ENCODE assay signal across 8 cellular contexts in genomic region chr14:71117839-71118743, GRCh38.
A peak's percentile ranks its signal among the peaks of the same experiment; 100 is the strongest.
DNase-seq lines count a peak whose midpoint lies in the region; TF ChIP-seq lines count a peak whose summit lies in the region.

No MANE protein-coding gene starts in this region.

- H3K27me3 ChIP-seq in OCI-LY3 (ENCODE audit: low read depth, low read length) (no peaks in the 10 kb centered on the region), duodenal mucosa (ENCODE audit: control insufficient read depth in 1 of 2, insufficient read depth in 2 of 2, low read length in 2 of 2) (no peaks in the 10 kb centered on the region)

- peak overlapping the region; percentile 65; the same call in 1 of the 2 replicates for H3K4me3 ChIP-seq in OCI-LY3 (ENCODE audit: low read length)
- H3K4me3 ChIP-seq in duodenal mucosa (ENCODE audit: low read depth in 1 of 2, low read length in 2 of 2) = peak overlapping the region in 1 of 2 donors; percentile 7

- H3K4me2 ChIP-seq in OCI-LY3 (ENCODE audit: low read length) = peak overlapping the region; percentile 90

- H2AFZ ChIP-seq in OCI-LY3 (ENCODE audit: low read depth, low read length) = no peak overlapping the region

- H3K36me3 ChIP-seq in OCI-LY3 (replicated peaks; ENCODE audit: low read depth, low read length) (peaks cover 7% of the 10 kb centered on the region), duodenal mucosa (ENCODE audit: control insufficient read depth in 1 of 2, insufficient read depth in 2 of 2, low read length in 2 of 2) (no peaks in the 10 kb centered on the region)

- no peaks in the 10 kb centered on the region for H3K79me2 ChIP-seq in OCI-LY3 (ENCODE audit: low read length)

- no peaks in the 10 kb centered on the region for H3K9me3 ChIP-seq in OCI-LY3 (ENCODE audit: insufficient read depth, low read length)
- no peaks in the 10 kb centered on the region for H3K9me3 ChIP-seq in duodenal mucosa (ENCODE audit: control insufficient read depth in 1 of 2, low read length in 2 of 2)

- H3K27ac ChIP-seq in OCI-LY3 (ENCODE audit: low read length) (peak overlapping the region; percentile 91), duodenal mucosa (ENCODE audit: low read depth, low read length) (peak overlapping the region; percentile 49)

- H3K9ac ChIP-seq in OCI-LY3 (ENCODE audit: low read length) = peak overlapping the region; percentile 59
- H3K9ac ChIP-seq in duodenal mucosa (ENCODE audit: low read depth in 1 of 2, low read length in 2 of 2) = no peak overlapping the region

- H3K4me1 ChIP-seq in OCI-LY3 (ENCODE audit: low read length) = peaks cover 60% of the 10 kb centered on the region
- H3K4me1 ChIP-seq in duodenal mucosa (ENCODE audit: control insufficient read depth in 1 of 2, insufficient read depth in 2 of 2, low read length in 2 of 2) = peaks cover 55 to 58% of the 10 kb centered on the region in 2 donors

- DNase-seq in GM03348 (ENCODE audit: low spot score) (peak; percentile 65), non-pigmented ciliary epithelial cell (ENCODE audit: low read depth) (peak; percentile 87), NCI-H526 (lab: John Stamatoyannopoulos, UW) (no peak), NCI-H2081 (lab: John Stamatoyannopoulos, UW) (no peak), NCI-H2081 treated with DMSO at 0.1 percent for 48 hours (lab: John Stamatoyannopoulos, UW) (no peak)
- DNase-seq in NK-92 treated with Interleukin-12 subunit alpha and Interleukin-12 subunit beta, amount 100 ng/mL, for 24 hours (lab: John Stamatoyannopoulos, UW) = no peak

- TF ChIP-seq CTCF in OCI-LY3 (IDR thresholded peaks at IDR 0.05; ENCODE audit: low read depth, low read length) = no peak

- no peaks in the 10 kb centered on the region for H4K20me1 ChIP-seq in OCI-LY3 (ENCODE audit: insufficient read depth, low read length)

Comparison
In these comparisons a context has a peak if more than half of its experiments do, and no peak if none do; other contexts are left out.
1. DNase-seq: peak in GM03348 (single experiment) and non-pigmented ciliary epithelial cell (single experiment); none in NCI-H526 (0 of 2), NCI-H2081 (0 of 2), NCI-H2081 treated with DMSO at 0.1 percent for 48 hours (single experiment) and NK-92 treated with Interleukin-12 subunit alpha and Interleukin-12 subunit beta, amount 100 ng/mL, for 24 hours (single experiment).